In the genomic region with DNA sequence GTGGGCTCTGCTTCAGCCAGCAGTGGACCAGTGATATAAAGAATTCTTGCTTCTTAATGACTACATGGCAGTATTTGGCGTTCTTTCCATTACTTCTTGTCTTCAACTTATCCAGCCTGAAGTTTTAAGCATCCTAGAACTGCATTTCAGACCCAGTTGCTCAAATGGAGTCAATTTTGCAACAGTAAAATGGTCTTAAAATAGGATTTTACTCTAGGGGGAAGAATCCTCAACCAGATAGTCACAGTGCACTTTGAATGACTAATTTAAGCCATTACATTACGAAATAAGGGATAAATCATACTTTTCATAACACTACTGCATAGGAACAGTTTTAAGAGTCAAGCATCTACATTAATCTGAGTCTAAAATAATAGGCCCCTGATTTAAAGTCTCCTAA, we compare ENCODE assay signal across 8 cellular contexts. TPM values are rescaled to one million over a fixed set of nuclear protein-coding genes. Genes with fewer than 3 reads are reported as not detected.
A peak's percentile ranks its signal among the peaks of the same experiment; 100 is the strongest.
DNase-seq lines count a peak whose midpoint lies in the region; ATAC-seq and TF ChIP-seq lines count a peak whose summit lies in the region.

No MANE protein-coding gene starts in this region.

- H3K4me1 Mint-ChIP-seq in activated CD4-positive, alpha-beta T cell treated with anti-CD3 and anti-CD28 coated beads for 36 hours: peaks cover 35% of the 10 kb centered on the region
- peaks cover 35% of the 10 kb centered on the region for H3K4me1 Mint-ChIP-seq in activated CD4-positive, alpha-beta memory T cell treated with anti-CD3 and anti-CD28 coated beads for 36 hours (ENCODE audit: low read depth)
- peaks cover 7% of the 10 kb centered on the region for H3K4me1 Mint-ChIP-seq in glutamatergic neuron (ENCODE audit: low read depth, unreplicated experiment)

- peak overlapping the region in 3 of 5 donors; percentile 93 to 98 (median 95) for H3K27ac ChIP-seq in stomach

- no peak overlapping the region for H3K27ac Mint-ChIP-seq in activated CD4-positive, alpha-beta T cell treated with anti-CD3 and anti-CD28 coated beads for 36 hours
- H3K27ac Mint-ChIP-seq in activated CD4-positive, alpha-beta memory T cell treated with anti-CD3 and anti-CD28 coated beads for 36 hours: no peak overlapping the region
- no peak overlapping the region for H3K27ac Mint-ChIP-seq in glutamatergic neuron (ENCODE audit: unreplicated experiment)

- CTCF ChIA-PET in activated CD4-positive, alpha-beta T cell treated with anti-CD3 and anti-CD28 coated beads for 36 hours (lab: Charles Lee): interaction anchor here (0.6 kb wide), 2 partner anchors 55 to 68 kb away, joined by 3 read pairs; no protein-coding TSS in a partner anchor
- CTCF ChIA-PET in activated CD4-positive, alpha-beta memory T cell treated with anti-CD3 and anti-CD28 coated beads for 36 hours (lab: Charles Lee): interaction anchor here (1.0 kb wide), 1 partner anchor 144 kb away, joined by 3 read pairs; no protein-coding TSS in a partner anchor

- H3K27me3 Mint-ChIP-seq in activated CD4-positive, alpha-beta T cell treated with anti-CD3 and anti-CD28 coated beads for 36 hours: no peaks in the 10 kb centered on the region
- peaks cover 4% of the 10 kb centered on the region for H3K27me3 Mint-ChIP-seq in activated CD4-positive, alpha-beta memory T cell treated with anti-CD3 and anti-CD28 coated beads for 36 hours
- H3K27me3 Mint-ChIP-seq in glutamatergic neuron (ENCODE audit: unreplicated experiment): peaks cover 16% of the 10 kb centered on the region

- H3K4me1 ChIP-seq in stomach: peaks cover 12 to 18% (median 15%) of the 10 kb centered on the region in 4 donors

- POLR2A ChIA-PET in activated CD4-positive, alpha-beta T cell treated with anti-CD3 and anti-CD28 coated beads for 36 hours (lab: Charles Lee): no interaction called here
- POLR2A ChIA-PET in activated CD4-positive, alpha-beta memory T cell treated with anti-CD3 and anti-CD28 coated beads for 36 hours (lab: Charles Lee): interaction anchor here (0.7 to 1.2 kb wide), 2 partner anchors 135 to 257 kb away, joined by 3 read pairs; no protein-coding TSS in a partner anchor

- no peak for ATAC-seq in activated CD4-positive, alpha-beta T cell treated with anti-CD3 and anti-CD28 coated beads for 36 hours
- no peak for ATAC-seq in HG02642 (IDR thresholded peaks at IDR 0.05; ENCODE audit: poor library complexity, unreplicated experiment)

- peak overlapping the region; percentile 92 for H3K4me3 Mint-ChIP-seq in activated CD4-positive, alpha-beta T cell treated with anti-CD3 and anti-CD28 coated beads for 36 hours
- H3K4me3 Mint-ChIP-seq in activated CD4-positive, alpha-beta memory T cell treated with anti-CD3 and anti-CD28 coated beads for 36 hours: peak overlapping the region; percentile 99
- peak overlapping the region; percentile 57 for H3K4me3 Mint-ChIP-seq in glutamatergic neuron (ENCODE audit: unreplicated experiment)

- no peaks in the 10 kb centered on the region for H3K9me3 ChIP-seq in stomach

- no peaks in the 10 kb centered on the region for H3K36me3 Mint-ChIP-seq in activated CD4-positive, alpha-beta T cell treated with anti-CD3 and anti-CD28 coated beads for 36 hours (ENCODE audit: low read depth)
- H3K36me3 Mint-ChIP-seq in activated CD4-positive, alpha-beta memory T cell treated with anti-CD3 and anti-CD28 coated beads for 36 hours: peaks cover 7% of the 10 kb centered on the region
- no peaks in the 10 kb centered on the region for H3K36me3 Mint-ChIP-seq in glutamatergic neuron (ENCODE audit: unreplicated experiment)

- intact Hi-C loops in activated CD4-positive, alpha-beta T cell treated with anti-CD3 and anti-CD28 coated beads for 36 hours (cut with DNase I, micrococcal nuclease): loop anchor here in 1 of 2 experiments (2.0 to 10.0 kb wide), 2 partner anchors 145 to 1739 kb away; no protein-coding TSS in a partner anchor
- intact Hi-C loops in activated CD4-positive, alpha-beta memory T cell treated with anti-CD3 and anti-CD28 coated beads for 36 hours (cut with micrococcal nuclease): loop anchor here (2.0 to 10.0 kb wide), 5 partner anchors 13 to 1739 kb away; partner anchors contain the start of gene RFX3
- intact Hi-C loops in stomach (cut with DNase I; ENCODE audit: low total_unique reads): no loop called here

- H3K36me3 ChIP-seq in stomach: no peaks in the 10 kb centered on the region

- H3K27me3 ChIP-seq in stomach: no peaks in the 10 kb centered on the region

- WGBS in stomach, 5 donors: 71 to 88% (median 80%) methylated on average over 2 of the region's 2 CpGs

- peak overlapping the region; percentile 65 to 89 (median 83) for H3K4me3 ChIP-seq in stomach

- no peak for TF ChIP-seq POLR2A in stomach (IDR thresholded peaks at IDR 0.05)

- TF ChIP-seq CTCF in glutamatergic neuron (IDR thresholded peaks at IDR 0.05; ENCODE audit: partially characterized antibody, unreplicated experiment): no peak
- no peak for TF ChIP-seq CTCF in stomach (IDR thresholded peaks at IDR 0.05)

- H3K9me3 Mint-ChIP-seq in activated CD4-positive, alpha-beta T cell treated with anti-CD3 and anti-CD28 coated beads for 36 hours (ENCODE audit: low read depth): no peaks in the 10 kb centered on the region
- H3K9me3 Mint-ChIP-seq in activated CD4-positive, alpha-beta memory T cell treated with anti-CD3 and anti-CD28 coated beads for 36 hours: no peaks in the 10 kb centered on the region
- peaks cover 13% of the 10 kb centered on the region for H3K9me3 Mint-ChIP-seq in glutamatergic neuron (ENCODE audit: unreplicated experiment)

- no peak for TF ChIP-seq EP300 in stomach (IDR thresholded peaks at IDR 0.05)

- DNase-seq in activated CD4-positive, alpha-beta T cell treated with anti-CD3 and anti-CD28 coated beads for 36 hours: no peak
- DNase-seq in activated CD4-positive, alpha-beta T cell treated with anti-CD3 and anti-CD28 coated beads for 4 hours: no peak
- no peak for DNase-seq in activated CD4-positive, alpha-beta memory T cell treated with anti-CD3 and anti-CD28 coated beads for 36 hours
- no peak for DNase-seq in glutamatergic neuron
- no peak for DNase-seq in stomach
- no peak for DNase-seq in cerebellum (ENCODE audit: low spot score)
- DNase-seq in NCI-H1694 (lab: John Stamatoyannopoulos, UW): no peak

RNA-seq across cellular contexts. Expression of gene SMARCA2, which starts 1.5 kb away (rescaled TPM):
- total RNA-seq in activated CD4-positive, alpha-beta T cell treated with anti-CD3 and anti-CD28 coated beads for 36 hours: 10 to 100 TPM; 91.3 to 94.0 TPM
- total RNA-seq in activated CD4-positive, alpha-beta memory T cell treated with anti-CD3 and anti-CD28 coated beads for 36 hours: 100 to 1,000 TPM in 1 of 2 experiments, 10 to 100 TPM in 1; 95.1 to 100 TPM
- total RNA-seq in glutamatergic neuron (ENCODE audit: unreplicated experiment) (14.5 TPM), stomach (100 to 1,000 TPM in 3 of 5 donors, 10 to 100 TPM in 2; 67.2 to 242 (median 109) TPM), cerebellum (79.1 TPM)
- polyA plus RNA-seq in stomach: 10 to 100 TPM; 20.5 to 44.4 (median 30.0) TPM
